ENCODE assay signal across 10 cellular contexts in the genomic region with DNA sequence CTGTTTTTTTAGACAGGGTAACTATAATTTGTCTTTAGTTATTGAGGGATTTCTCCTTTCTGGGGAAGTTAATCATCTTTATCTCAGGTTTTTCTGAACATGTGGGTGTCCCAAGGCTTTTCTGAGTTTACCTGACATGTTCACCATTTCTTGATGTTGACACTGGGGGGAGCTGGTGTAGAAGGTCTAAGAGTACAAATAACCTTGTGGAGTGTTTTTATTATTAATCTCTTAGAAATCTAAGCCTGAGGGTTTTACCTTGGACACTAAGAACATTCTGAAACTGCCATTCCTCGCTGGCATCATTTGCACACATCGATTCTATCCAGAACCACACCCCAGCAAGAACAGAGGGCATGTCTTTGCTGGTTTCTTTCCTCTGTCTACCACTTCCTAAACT. TPM values are rescaled to one million over a fixed set of nuclear protein-coding genes. Genes with fewer than 3 reads are reported as not detected.
DNase-seq lines count a peak whose midpoint lies in the region; ATAC-seq and TF ChIP-seq lines count a peak whose summit lies in the region.
"Had no signal": no experiment of that assay in that cellular context is flagged by ENCODE, and none has a peak within 500 bp of the region (broad histone marks: within the 10 kb centered on the region; RNA-seq: fewer than 3 reads in every experiment).

No MANE protein-coding gene starts in this region.

- H3K4me3 ChIP-seq in mesenchymal stem cell (ENCODE audit: insufficient read depth in 1 of 2, low read depth in 1 of 2, low read length in 2 of 2): no peak overlapping the region

- no peak overlapping the region for H2BK12ac ChIP-seq in mesenchymal stem cell (ENCODE audit: low read length in 2 of 2)

- peak overlapping the region; percentile 53 for H3K4me3 Mint-ChIP-seq in MCF 10A (ENCODE audit: unreplicated experiment)

- no peak overlapping the region for H3K14ac ChIP-seq in mesenchymal stem cell (ENCODE audit: low read length in 2 of 2)

- H3K18ac ChIP-seq in mesenchymal stem cell (ENCODE audit: low read depth in 1 of 2, low read length in 2 of 2): no peak overlapping the region

- H3K27me3 Mint-ChIP-seq in MCF 10A (ENCODE audit: insufficient read depth, unreplicated experiment): no peaks in the 10 kb centered on the region

- BruUV-seq in MCF 10A (replicated peaks; lab: Mats Ljungman, UMichigan): no TSS peak

- peak; percentile 37 for DNase-seq in D341Med (ENCODE audit: low spot score)
- peak; percentile 86 for DNase-seq in MCF 10A (ENCODE audit: unreplicated experiment)
- DNase-seq in mesenchymal stem cell: no peak
- DNase-seq in NCI-H1092 treated with DMSO at 0.1 percent for 48 hours (lab: John Stamatoyannopoulos, UW): no peak
- no peak for DNase-seq in cortex of kidney (lab: John Stamatoyannopoulos, UW)
- DNase-seq in NOMO-1 treated with DMSO at 0.1 percent for 48 hours (lab: John Stamatoyannopoulos, UW; ENCODE audit: unreplicated experiment): no peak
- DNase-seq: amniotic stem cell, NCI-H774 had no signal

- peaks cover 31% of the 10 kb centered on the region for H3K4me1 Mint-ChIP-seq in MCF 10A (ENCODE audit: insufficient read depth, unreplicated experiment)

- ATAC-seq in GM18519 (IDR thresholded peaks at IDR 0.05; ENCODE audit: low FRiP score, unreplicated experiment): no peak

- WGBS in mesenchymal stem cell: 86% methylated on average over 1 of the region's 2 CpGs

- no peak overlapping the region for H2AFZ ChIP-seq in mesenchymal stem cell (ENCODE audit: low read depth, low read length)

- H3K4me1 ChIP-seq in mesenchymal stem cell (ENCODE audit: control insufficient read depth, insufficient read depth, low read depth, low read length): peaks cover 4% of the 10 kb centered on the region

- H2BK120ac ChIP-seq in mesenchymal stem cell (ENCODE audit: low read depth, low read length): no peak overlapping the region

- no peak for TF ChIP-seq EP300 in Ishikawa (IDR thresholded peaks at IDR 0.05; ENCODE audit: borderline replicate concordance)

- TF ChIP-seq CTCF in MCF 10A (IDR thresholded peaks at IDR 0.05; ENCODE audit: unreplicated experiment): peak; percentile 45

- no peaks in the 10 kb centered on the region for H3K27me3 ChIP-seq in mesenchymal stem cell (ENCODE audit: control insufficient read depth in 1 of 2, insufficient read depth in 1 of 2, low read length in 2 of 2)

- H2AK5ac ChIP-seq in mesenchymal stem cell (ENCODE audit: low read length, severe bottlenecking): no peak overlapping the region

- H3K9me3 ChIP-seq in mesenchymal stem cell (ENCODE audit: control insufficient read depth, low read length): no peaks in the 10 kb centered on the region

- H3K79me1 ChIP-seq in mesenchymal stem cell (replicated peaks; ENCODE audit: low read length, poor library complexity, severe bottlenecking): peaks cover 14% of the 10 kb centered on the region

- POLR2A ChIA-PET in MCF 10A (lab: Yijun Ruan, JAX): interaction anchor here (0.9 to 16.2 kb wide), 8 partner anchors 8 to 56 kb away, joined by 4 to 409 read pairs (median 12); partner anchors contain the start of genes C11orf91 and CD59

- no peak overlapping the region for H3K23ac ChIP-seq in mesenchymal stem cell (ENCODE audit: low read length in 2 of 2)

- H3K4me2 ChIP-seq in mesenchymal stem cell (ENCODE audit: low read length, poor library complexity, severe bottlenecking): no peak overlapping the region

- no peak overlapping the region for H2BK5ac ChIP-seq in mesenchymal stem cell (ENCODE audit: low read depth, low read length, poor library complexity, severe bottlenecking)

- intact Hi-C loops in MCF 10A (cut with micrococcal nuclease): loop anchor here (1.0 to 2.0 kb wide), 3 partner anchors 20 to 113 kb away; partner anchors contain the start of gene CD59

- no peak overlapping the region for H2BK15ac ChIP-seq in mesenchymal stem cell (ENCODE audit: low read depth, poor library complexity, severe bottlenecking)

- H3K27ac Mint-ChIP-seq in MCF 10A (ENCODE audit: low read depth, unreplicated experiment): peak overlapping the region; percentile 78

- no peaks in the 10 kb centered on the region for H3K9me3 Mint-ChIP-seq in MCF 10A (ENCODE audit: unreplicated experiment)

- TF ChIP-seq RAD21 in Ishikawa (IDR thresholded peaks at IDR 0.05; ENCODE audit: low read depth): peak; percentile 39

- H4K8ac ChIP-seq in mesenchymal stem cell (ENCODE audit: low read length): no peak overlapping the region

- H3K4ac ChIP-seq in mesenchymal stem cell (ENCODE audit: low read depth in 1 of 2, low read length in 2 of 2): no peak overlapping the region

- peaks cover 17 to 98% of the 10 kb centered on the region in 2 experiments for H3K36me3 ChIP-seq in mesenchymal stem cell (ENCODE audit: control insufficient read depth in 1 of 2, insufficient read depth in 2 of 2, low read depth in 1 of 2, low read length in 2 of 2)

- no peak overlapping the region for H4K91ac ChIP-seq in mesenchymal stem cell (ENCODE audit: low read length)

- H3K9ac ChIP-seq in mesenchymal stem cell (ENCODE audit: low read length): peak overlapping the region; percentile 11

- peaks cover 91% of the 10 kb centered on the region for H3K36me3 Mint-ChIP-seq in MCF 10A (ENCODE audit: insufficient read depth, unreplicated experiment)

- CTCF ChIA-PET in MCF 10A (lab: Yijun Ruan, JAX): interaction anchor here (0.6 to 5.2 kb wide), 21 partner anchors 8 to 687 kb away, joined by 3 to 85 read pairs (median 5); partner anchors contain the start of genes C11orf91 and CD59

- H3K27ac ChIP-seq in mesenchymal stem cell (ENCODE audit: low read length, poor library complexity, severe bottlenecking): no peak overlapping the region

TF ChIP-seq in Ishikawa, 13 proteins besides CTCF, POLR2A, EP300 and RAD21:
- no peak for TF ChIP-seq CEBPB (IDR thresholded peaks at IDR 0.05)
- TF ChIP-seq ZBTB7A (IDR thresholded peaks at IDR 0.05; ENCODE audit: low read depth): no peak

RNA-seq across cellular contexts. Expression of gene C11orf91, which starts 15.6 kb away (rescaled TPM):
- 2.8 and 2.9 TPM in 2 replicates for total RNA-seq in MCF 10A (2022)
- not detected for polyA plus RNA-seq in mesenchymal stem cell (2013, experiment 1 of 2)
- 0.07 TPM for polyA plus RNA-seq in mesenchymal stem cell (2013, experiment 2 of 2)

RNA-seq across cellular contexts. Expression of gene CD59, which starts 20.0 kb away (rescaled TPM):
- 597 and 618 TPM in 2 replicates for total RNA-seq in MCF 10A (2022)
- 391 TPM for polyA plus RNA-seq in mesenchymal stem cell (2013, experiment 1 of 2)
- 399 TPM for polyA plus RNA-seq in mesenchymal stem cell (2013, experiment 2 of 2)

RNA-seq across cellular contexts. Expression of gene FBXO3, which starts 58.1 kb away (rescaled TPM):
- total RNA-seq in MCF 10A (2022): 20.1 and 22.7 TPM in 2 replicates
- polyA plus RNA-seq in mesenchymal stem cell (2013, experiment 1 of 2): 13.6 TPM
- polyA plus RNA-seq in mesenchymal stem cell (2013, experiment 2 of 2): 14.5 TPM

Comparison
In these comparisons a context has a peak if more than half of its experiments do, and no peak if none do; other contexts are left out.
1. DNase-seq: peak in D341Med (single experiment) and MCF 10A (single experiment); none in mesenchymal stem cell (single experiment), NCI-H1092 treated with DMSO at 0.1 percent for 48 hours (single experiment), cortex of kidney (single experiment) and NOMO-1 treated with DMSO at 0.1 percent for 48 hours (single experiment).